33 cellular contexts compared by ENCODE assay signal in the genomic region with DNA sequence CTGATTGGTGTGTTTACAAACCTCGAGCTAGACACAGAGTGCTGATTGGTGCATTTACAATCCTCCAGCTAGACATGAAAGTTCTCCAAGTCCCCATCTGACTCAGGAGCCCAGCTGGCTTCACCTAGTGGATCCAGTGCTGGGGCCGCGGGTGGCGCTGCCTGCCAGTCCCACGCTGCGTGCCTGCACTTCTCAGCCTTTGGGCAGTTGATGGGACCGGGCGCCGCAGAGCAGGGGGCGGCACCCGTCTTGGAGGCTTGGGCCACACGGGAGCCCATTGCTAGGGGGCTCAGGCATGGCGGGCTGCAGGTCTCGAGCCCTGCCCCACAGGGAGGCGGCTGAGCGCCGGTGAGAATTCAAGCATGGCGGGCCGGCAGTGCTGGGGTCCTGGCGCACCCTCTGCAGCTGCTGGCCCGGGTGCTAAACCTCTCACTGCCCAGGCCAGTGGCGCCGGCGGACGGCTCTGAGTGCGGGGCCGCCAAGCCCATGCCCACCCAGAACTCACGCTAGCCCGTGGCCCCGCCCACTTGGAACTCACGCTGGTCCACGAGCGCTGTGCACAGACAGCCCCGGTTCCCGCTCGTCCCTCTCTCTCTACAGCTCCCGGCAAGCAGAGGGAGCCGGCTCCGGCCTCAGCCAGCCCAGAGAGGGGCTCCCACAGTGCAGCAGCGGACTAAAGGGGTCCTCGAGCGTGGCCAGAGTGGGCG.
"Had no signal": no experiment of that assay in that cellular context is flagged by ENCODE, and none has a peak within 500 bp of the region (broad histone marks: within the 10 kb centered on the region; RNA-seq: fewer than 3 reads in every experiment).

No MANE protein-coding gene starts in this region.

- FAIRE-seq: frontal cortex had no signal

- H3K4me1 ChIP-seq: breast epithelium had no signal

- ATAC-seq: activated CD4-positive, CD25-positive, alpha-beta regulatory T cell treated with anti-CD3 and anti-CD28 coated beads, Interleukin-2, amount 50 U/mL, for 24 hours; activated CD8-positive, alpha-beta T cell treated with anti-CD3 and anti-CD28 coated beads for 36 hours; activated naive CD4-positive, alpha-beta T cell treated with anti-CD3 and anti-CD28 coated beads, Interleukin-2, amount 50 U/mL, for 72 hours; activated T-cell treated with anti-CD3 and anti-CD28 coated beads, Interleukin-2, amount 50 U/mL, for 72 hours; esophagus mucosa; T-helper 17 cell had no signal

- H3K27ac ChIP-seq: ascending aorta, breast epithelium, cardiac muscle cell, coronary artery, dorsolateral prefrontal cortex, WERI-Rb-1 had no signal

- H3K27me3 ChIP-seq: ascending aorta, breast epithelium, cardiac muscle cell, dorsolateral prefrontal cortex had no signal

- H3K4me3 ChIP-seq: ascending aorta, breast epithelium, cardiac muscle cell, coronary artery, dorsolateral prefrontal cortex had no signal

- H3K36me3 ChIP-seq: ascending aorta, breast epithelium, cardiac muscle cell, WERI-Rb-1 had no signal

- DNase-seq: activated B cell treated with CpG ODN at 0.5 μM for 24 hours; activated CD4-positive, alpha-beta T cell treated with anti-CD3 and anti-CD28 coated beads for 48 hours; activated CD4-positive, alpha-beta T cell treated with anti-CD3 and anti-CD28 coated beads, Interleukin-2, amount 50 U/mL, for 1 hour; activated CD4-positive, alpha-beta T cell treated with anti-CD3 and anti-CD28 coated beads, Interleukin-2, amount 50 U/mL, for 48 hours; activated CD8-positive, alpha-beta memory T cell treated with anti-CD3 and anti-CD28 coated beads for 24 hours; activated CD8-positive, alpha-beta memory T cell treated with anti-CD3 and anti-CD28 coated beads, Interleukin-2, amount 50 U/mL, for 4 hours; activated gamma-delta T cell; activated naive CD4-positive, alpha-beta T cell; activated naive CD4-positive, alpha-beta T cell treated with anti-CD3 and anti-CD28 coated beads, Interleukin-2, amount 10 ng/mL, durations not matched to agents 7 days and 5 days; activated naive CD8-positive, alpha-beta T cell treated with anti-CD3 and anti-CD28 coated beads, Interleukin-2, amount 10 ng/mL, durations not matched to agents 7 days and 5 days; activated T-cell treated with anti-CD3 and anti-CD28 coated beads for 4 hours; activated T-cell treated with anti-CD3 and anti-CD28 coated beads, Interleukin-2, amount 50 U/mL, for 24 hours; activated T-cell treated with anti-CD3 and anti-CD28 coated beads, Interleukin-2, amount 50 U/mL, for 72 hours; central memory CD4-positive, alpha-beta T cell; cerebellar nuclear complex; dorsolateral prefrontal cortex; effector memory CD4-positive, alpha-beta T cell; endodermal cell; foreskin fibroblast; head of caudate nucleus; T-helper 1 cell; T-helper 17 cell; T1000; WERI-Rb-1 had no signal

- H3K9me3 ChIP-seq: ascending aorta had no signal
